8 cellular contexts compared by ENCODE assay signal in genomic region chr5:132369012-132369470, GRCh38. TPM values are rescaled to one million over a fixed set of nuclear protein-coding genes. Genes with fewer than 3 reads are reported as not detected.
DNase-seq lines count a peak whose midpoint lies in the region; ATAC-seq and TF ChIP-seq lines count a peak whose summit lies in the region.

No MANE protein-coding gene starts in this region.

- H3K4me3 Mint-ChIP-seq in CD4-positive, alpha-beta memory T cell = peak overlapping the region; percentile 76 to 91 (median 86)
- H3K4me3 Mint-ChIP-seq in type B pancreatic cell = peak overlapping the region; percentile 90

- peak overlapping the region in 1 of 2 donors; percentile 72 for H3K4me3 ChIP-seq in CD4-positive, alpha-beta memory T cell (ENCODE audit: low read length in 2 of 2)
- H3K4me3 ChIP-seq in ascending aorta (peak overlapping the region; percentile 75 to 79), lower leg skin (ENCODE audit: low read depth, poor library complexity, severe bottlenecking) (peak overlapping the region; percentile 55)

- intact Hi-C loops in CD4-positive, alpha-beta memory T cell (cut with micrococcal nuclease) = loop anchor here (1.0 to 5.0 kb wide), 2 partner anchors 75 to 97 kb away; partner anchors contain the start of gene SLC22A4
- intact Hi-C loops in ascending aorta (cut with DNase I) = loop anchor here (5.0 kb wide), 1 partner anchor 102 kb away; no protein-coding TSS in a partner anchor
- intact Hi-C loops in lower leg skin (cut with DNase I; ENCODE audit: low total_unique reads) = loop anchor here (10.0 kb wide), 1 partner anchor 304 kb away; the partner anchor contains the start of gene IL3

- POLR2A ChIA-PET in CD4-positive, alpha-beta memory T cell (lab: Charles Lee; ENCODE audit: partially characterized antibody) = interaction anchor here (0.9 to 2.9 kb wide), 16 partner anchors 8 to 378 kb away, joined by 3 to 30 read pairs (median 4); partner anchors contain the start of genes CCNI2, IRF1, KIF3A and RAD50

- TF ChIP-seq CTCF in ascending aorta (IDR thresholded peaks at IDR 0.05) (no peak), lower leg skin (IDR thresholded peaks at IDR 0.05) (no peak), type B pancreatic cell (conservative IDR thresholded peaks at IDR 0.05) (no peak)

- H3K27me3 ChIP-seq in CD4-positive, alpha-beta memory T cell (ENCODE audit: insufficient read depth, low read length) = no peaks in the 10 kb centered on the region
- H3K27me3 ChIP-seq in ascending aorta = no peaks in the 10 kb centered on the region

- CTCF ChIA-PET in CD4-positive, alpha-beta memory T cell (lab: Charles Lee; ENCODE audit: partially characterized antibody) = interaction anchor here (0.8 to 3.3 kb wide), 10 partner anchors 9 to 308 kb away, joined by 3 to 17 read pairs (median 4); partner anchors contain the start of genes IRF1 and SLC22A4

- peak in 1 of 5 donors; percentile 46 for DNase-seq in CD4-positive, alpha-beta memory T cell
- DNase-seq in ascending aorta (ENCODE audit: low spot score in 2 of 2) (no peak), lower leg skin (ENCODE audit: low spot score in 2 of 2) (no peak), type B pancreatic cell (ENCODE audit: extremely low spot score, unreplicated experiment) (no peak), SHP77 (lab: John Stamatoyannopoulos, UW) (no peak)

- H3K27ac ChIP-seq in CD4-positive, alpha-beta memory T cell (ENCODE audit: low read depth, low read length) = peak overlapping the region; percentile 74
- peak overlapping the region; percentile 84 to 93 for H3K27ac ChIP-seq in ascending aorta

- TF ChIP-seq POLR2A in lower leg skin (IDR thresholded peaks at IDR 0.05) = no peak

- H3K9me3 ChIP-seq in CD4-positive, alpha-beta memory T cell (ENCODE audit: control insufficient read depth in 1 of 2, low read length in 2 of 2) = no peaks in the 10 kb centered on the region
- no peaks in the 10 kb centered on the region for H3K9me3 ChIP-seq in ascending aorta

- H3K27ac Mint-ChIP-seq in CD4-positive, alpha-beta memory T cell = peak overlapping the region; percentile 58 to 93 (median 68)
- H3K27ac Mint-ChIP-seq in type B pancreatic cell = peak overlapping the region; percentile 92

- peaks cover 31% of the 10 kb centered on the region for H3K4me1 ChIP-seq in CD4-positive, alpha-beta memory T cell (ENCODE audit: insufficient read depth, low read length)
- peaks cover 5 to 27% of the 10 kb centered on the region in 2 donors for H3K4me1 ChIP-seq in ascending aorta

- peaks cover 2 to 5% of the 10 kb centered on the region in 2 donors for H3K36me3 Mint-ChIP-seq in CD4-positive, alpha-beta memory T cell
- peaks cover 5% of the 10 kb centered on the region for H3K36me3 Mint-ChIP-seq in type B pancreatic cell

- no peaks in the 10 kb centered on the region for H3K9me3 Mint-ChIP-seq in CD4-positive, alpha-beta memory T cell
- H3K9me3 Mint-ChIP-seq in type B pancreatic cell = no peaks in the 10 kb centered on the region

- no peaks in the 10 kb centered on the region for H3K36me3 ChIP-seq in CD4-positive, alpha-beta memory T cell (ENCODE audit: insufficient read depth, low read length)
- no peaks in the 10 kb centered on the region for H3K36me3 ChIP-seq in ascending aorta

- peaks cover 13 to 32% (median 24%) of the 10 kb centered on the region in 4 donors for H3K4me1 Mint-ChIP-seq in CD4-positive, alpha-beta memory T cell
- H3K4me1 Mint-ChIP-seq in type B pancreatic cell (ENCODE audit: unreplicated experiment) = peaks cover 34% of the 10 kb centered on the region

- WGBS in lower leg skin, 2 donors = 3 to 7% methylated on average over 9 of the region's 9 CpGs

- no peaks in the 10 kb centered on the region for H3K27me3 Mint-ChIP-seq in CD4-positive, alpha-beta memory T cell
- no peaks in the 10 kb centered on the region for H3K27me3 Mint-ChIP-seq in type B pancreatic cell

- ATAC-seq in HG03159 (IDR thresholded peaks at IDR 0.05; ENCODE audit: unreplicated experiment) (peak; percentile 32), HG03039 (IDR thresholded peaks at IDR 0.05; ENCODE audit: unreplicated experiment) (no peak), HG02759 (IDR thresholded peaks at IDR 0.05; ENCODE audit: unreplicated experiment) (no peak)

RNA-seq across cellular contexts. Expression of gene SLC22A5, which starts 0.5 kb away (rescaled TPM):
- total RNA-seq in CD4-positive, alpha-beta memory T cell = 1 to 10 TPM; 8.9 to 10.0 TPM
- polyA plus RNA-seq in CD4-positive, alpha-beta memory T cell = 1 to 10 TPM; 1.9 to 2.9 TPM
- total RNA-seq in ascending aorta = 11.9 TPM
- total RNA-seq in lower leg skin = 10 to 100 TPM; 13.2 to 25.4 (median 15.7) TPM
- total RNA-seq in type B pancreatic cell (ENCODE audit: low replicate concordance) = 21.6 and 39.3 TPM in 2 replicates
